ENCODE assay signal across 16 cellular contexts in the genomic region with DNA sequence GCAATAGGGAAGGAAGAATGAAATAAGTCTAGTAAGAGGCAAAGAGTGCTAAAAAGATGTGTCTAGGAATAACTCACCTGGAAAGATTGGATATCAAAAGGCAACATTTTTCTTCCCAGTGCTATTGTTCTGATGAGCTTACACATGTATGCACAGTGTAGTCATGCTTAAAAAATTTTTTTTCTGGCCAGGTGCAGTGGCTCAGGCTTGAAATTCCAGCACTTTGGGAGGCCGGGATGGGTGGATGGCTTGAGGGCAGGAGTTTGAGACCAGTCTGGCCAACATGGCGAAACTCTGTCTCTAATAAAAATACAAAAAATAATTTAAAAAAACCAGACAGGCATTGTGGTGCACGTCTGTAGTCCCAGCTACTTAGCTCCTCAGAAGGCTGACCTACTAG.
DNase-seq lines count a peak whose midpoint lies in the region; ATAC-seq and TF ChIP-seq lines count a peak whose summit lies in the region.
"Had no signal": no experiment of that assay in that cellular context is flagged by ENCODE, and none has a peak within 500 bp of the region (broad histone marks: within the 10 kb centered on the region; RNA-seq: fewer than 3 reads in every experiment).

No MANE protein-coding gene starts in this region.

- TF ChIP-seq EP300 in Ishikawa (IDR thresholded peaks at IDR 0.05; ENCODE audit: borderline replicate concordance) (no peak), esophagus muscularis mucosa (IDR thresholded peaks at IDR 0.05) (no peak)

- ATAC-seq in RWPE2 (ENCODE audit: low read depth) = peak; percentile 35; the same call in 1 of the 3 replicates
- ATAC-seq: GM23338, HepG2 had no signal

- DNase-seq in RWPE2 (ENCODE audit: low spot score) (no peak), islet precursor cell (peak; percentile 54), COLO829 (ENCODE audit: low spot score) (no peak), esophagus muscularis mucosa (ENCODE audit: extremely low spot score) (no peak), epidermal melanocyte (ENCODE audit: insufficient read length, low spot score) (no peak)
- DNase-seq: BE2C; C1 segment of cervical spinal cord; Caco-2; CD4-positive, CD25-positive, alpha-beta regulatory T cell; CD8-positive, alpha-beta memory T cell; DMS79 treated with DMSO at 0.1 percent for 48 hours; GF-D8; HCEC 1CT had no signal

- no peak overlapping the region for H3K27ac ChIP-seq in RWPE2 (ENCODE audit: poor library complexity, severe bottlenecking)
- no peak overlapping the region for H3K27ac ChIP-seq in esophagus muscularis mucosa (replicated peaks in 1 of 4)

- H3K4me1 ChIP-seq in RWPE2 (ENCODE audit: insufficient read depth, poor library complexity, severe bottlenecking) (no peaks in the 10 kb centered on the region), esophagus muscularis mucosa (no peaks in the 10 kb centered on the region)
- H3K4me1 ChIP-seq: BE2C, Caco-2 had no signal

- H3K9me3 ChIP-seq in RWPE2 (ENCODE audit: severe bottlenecking) (no peaks in the 10 kb centered on the region), esophagus muscularis mucosa (no peaks in the 10 kb centered on the region)
- H3K9me3 ChIP-seq: BE2C, Caco-2 had no signal

- H3K27me3 ChIP-seq in RWPE2 (ENCODE audit: insufficient read depth, poor library complexity, severe bottlenecking) (no peaks in the 10 kb centered on the region), esophagus muscularis mucosa (no peaks in the 10 kb centered on the region)
- H3K27me3 ChIP-seq: BE2C had no signal

- intact Hi-C loops in esophagus muscularis mucosa (cut with DNase I) = no loop called here

- WGBS in esophagus muscularis mucosa = 83% methylated on average over 3 of the region's 3 CpGs

- H3K4me3 ChIP-seq in RWPE2 (ENCODE audit: severe bottlenecking) (no peak overlapping the region), esophagus muscularis mucosa (no peak overlapping the region)
- H3K4me3 ChIP-seq: GM23338 had no signal

- no peak for TF ChIP-seq POLR2A in esophagus muscularis mucosa (IDR thresholded peaks at IDR 0.05; ENCODE audit: low read depth)

- no peaks in the 10 kb centered on the region for H3K36me3 ChIP-seq in RWPE2 (ENCODE audit: low read depth)
- no peaks in the 10 kb centered on the region for H3K36me3 ChIP-seq in esophagus muscularis mucosa
- H3K36me3 ChIP-seq: BE2C had no signal

- no peak for TF ChIP-seq CTCF in RWPE2 (IDR thresholded peaks at IDR 0.05; ENCODE audit: poor library complexity, severe bottlenecking)
- TF ChIP-seq CTCF in esophagus muscularis mucosa (IDR thresholded peaks at IDR 0.05) = no peak

- TF ChIP-seq RAD21 in Ishikawa (IDR thresholded peaks at IDR 0.05; ENCODE audit: low read depth) = no peak

TF ChIP-seq in Ishikawa, 13 proteins besides CTCF, POLR2A, EP300 and RAD21:
- TF ChIP-seq CREB1 (IDR thresholded peaks at IDR 0.05; ENCODE audit: low read depth) = no peak
- TF ChIP-seq TEAD4 (IDR thresholded peaks at IDR 0.05) = peak; percentile 63
- TF ChIP-seq, protein P1, sequence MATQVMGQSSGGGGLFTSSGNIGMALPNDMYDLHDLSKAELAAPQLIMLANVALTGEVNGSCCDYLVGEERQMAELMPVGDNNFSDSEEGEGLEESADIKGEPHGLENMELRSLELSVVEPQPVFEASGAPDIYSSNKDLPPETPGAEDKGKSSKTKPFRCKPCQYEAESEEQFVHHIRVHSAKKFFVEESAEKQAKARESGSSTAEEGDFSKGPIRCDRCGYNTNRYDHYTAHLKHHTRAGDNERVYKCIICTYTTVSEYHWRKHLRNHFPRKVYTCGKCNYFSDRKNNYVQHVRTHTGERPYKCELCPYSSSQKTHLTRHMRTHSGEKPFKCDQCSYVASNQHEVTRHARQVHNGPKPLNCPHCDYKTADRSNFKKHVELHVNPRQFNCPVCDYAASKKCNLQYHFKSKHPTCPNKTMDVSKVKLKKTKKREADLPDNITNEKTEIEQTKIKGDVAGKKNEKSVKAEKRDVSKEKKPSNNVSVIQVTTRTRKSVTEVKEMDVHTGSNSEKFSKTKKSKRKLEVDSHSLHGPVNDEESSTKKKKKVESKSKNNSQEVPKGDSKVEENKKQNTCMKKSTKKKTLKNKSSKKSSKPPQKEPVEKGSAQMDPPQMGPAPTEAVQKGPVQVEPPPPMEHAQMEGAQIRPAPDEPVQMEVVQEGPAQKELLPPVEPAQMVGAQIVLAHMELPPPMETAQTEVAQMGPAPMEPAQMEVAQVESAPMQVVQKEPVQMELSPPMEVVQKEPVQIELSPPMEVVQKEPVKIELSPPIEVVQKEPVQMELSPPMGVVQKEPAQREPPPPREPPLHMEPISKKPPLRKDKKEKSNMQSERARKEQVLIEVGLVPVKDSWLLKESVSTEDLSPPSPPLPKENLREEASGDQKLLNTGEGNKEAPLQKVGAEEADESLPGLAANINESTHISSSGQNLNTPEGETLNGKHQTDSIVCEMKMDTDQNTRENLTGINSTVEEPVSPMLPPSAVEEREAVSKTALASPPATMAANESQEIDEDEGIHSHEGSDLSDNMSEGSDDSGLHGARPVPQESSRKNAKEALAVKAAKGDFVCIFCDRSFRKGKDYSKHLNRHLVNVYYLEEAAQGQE (IDR thresholded peaks at IDR 0.05; ENCODE audit: low read depth) = no peak
- no peak for TF ChIP-seq CEBPB (IDR thresholded peaks at IDR 0.05)
- TF ChIP-seq TAF1 (IDR thresholded peaks at IDR 0.05; ENCODE audit: low read depth) = no peak
- TF ChIP-seq TCF12 (IDR thresholded peaks at IDR 0.05; ENCODE audit: low read depth) = peak; percentile 77
- no peak for TF ChIP-seq YY1 (IDR thresholded peaks at IDR 0.05; ENCODE audit: low read depth)
- TF ChIP-seq, protein P2, sequence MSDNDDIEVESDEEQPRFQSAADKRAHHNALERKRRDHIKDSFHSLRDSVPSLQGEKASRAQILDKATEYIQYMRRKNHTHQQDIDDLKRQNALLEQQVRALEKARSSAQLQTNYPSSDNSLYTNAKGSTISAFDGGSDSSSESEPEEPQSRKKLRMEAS (IDR thresholded peaks at IDR 0.05) = no peak
- no peak for TF ChIP-seq FOXM1 (IDR thresholded peaks at IDR 0.05; ENCODE audit: borderline replicate concordance, low read depth)
